34 cellular contexts compared by ENCODE assay signal in genomic region chr2:183773775-183774174, GRCh38.
"Had no signal": no experiment of that assay in that cellular context is flagged by ENCODE, and none has a peak within 500 bp of the region (broad histone marks: within the 10 kb centered on the region; RNA-seq: fewer than 3 reads in every experiment).

No MANE protein-coding gene starts in this region.

- DNase-seq: activated effector memory CD4-positive, alpha-beta T cell treated with anti-CD3 and anti-CD28 coated beads, Interleukin-2, amount 50 U/mL, for 16 hours; activated effector memory CD4-positive, alpha-beta T cell treated with Interleukin-2 at 50 U/mL for 16 hours; activated gamma-delta T cell; activated gamma-delta T cell treated with Interleukin-2 at 50 U/mL for 16 hours; activated naive CD4-positive, alpha-beta T cell; activated naive CD4-positive, alpha-beta T cell treated with anti-CD3 and anti-CD28 coated beads for 36 hours; activated naive CD4-positive, alpha-beta T cell treated with anti-CD3 and anti-CD28 coated beads, Interleukin-2, amount 10 ng/mL, durations not matched to agents 7 days and 5 days; activated naive CD4-positive, alpha-beta T cell treated with anti-CD3 and anti-CD28 coated beads, Interleukin-2, amount 50 U/mL, for 16 hours; activated naive CD4-positive, alpha-beta T cell treated with Interleukin-2 at 50 U/mL for 16 hours; activated naive CD8-positive, alpha-beta T cell treated with anti-CD3 and anti-CD28 coated beads for 36 hours; activated naive CD8-positive, alpha-beta T cell treated with anti-CD3 and anti-CD28 coated beads, Interleukin-2, amount 10 ng/mL, durations not matched to agents 7 days and 5 days; activated naive CD8-positive, alpha-beta T cell treated with anti-CD3 and anti-CD28 coated beads, Interleukin-2, amount 50 U/mL, for 24 hours; activated T-cell treated with anti-CD3 and anti-CD28 coated beads, Interleukin-2, amount 50 U/mL, for 1 hour; activated T-cell treated with anti-CD3 and anti-CD28 coated beads, Interleukin-2, amount 50 U/mL, for 24 hours; activated T-cell treated with anti-CD3 and anti-CD28 coated beads, Interleukin-2, amount 50 U/mL, for 4 hours; activated T-cell treated with anti-CD3 and anti-CD28 coated beads, Interleukin-2, amount 50 U/mL, for 48 hours; activated T-cell treated with anti-CD3 and anti-CD28 coated beads, Interleukin-2, amount 50 U/mL, for 72 hours; adrenal gland; amniotic stem cell; amygdala; anterior cingulate cortex; aorta; body of pancreas; brain microvascular endothelial cell; caudate nucleus; central memory CD4-positive, alpha-beta T cell; cerebellar nuclear complex had no signal

- H3K27me3 ChIP-seq: adrenal gland, ascending aorta, body of pancreas, brain microvascular endothelial cell, breast epithelium, cardiac muscle cell had no signal

- H3K27ac ChIP-seq: adrenal gland, ascending aorta, body of pancreas, brain microvascular endothelial cell, breast epithelium, cardiac muscle cell had no signal

- H3K9me3 ChIP-seq: adrenal gland, ascending aorta, body of pancreas, breast epithelium had no signal

- ATAC-seq: activated naive CD4-positive, alpha-beta T cell treated with anti-CD3 and anti-CD28 coated beads, Interleukin-2, amount 50 U/mL, for 72 hours; activated naive CD8-positive, alpha-beta T cell treated with anti-CD3 and anti-CD28 coated beads, Interleukin-2, amount 50 U/mL, for 24 hours; activated T-cell treated with anti-CD3 and anti-CD28 coated beads, Interleukin-2, amount 50 U/mL, for 4 hours; activated T-cell treated with anti-CD3 and anti-CD28 coated beads, Interleukin-2, amount 50 U/mL, for 72 hours; activated T-helper 17 cell treated with anti-CD3 and anti-CD28 coated beads, Interleukin-2, amount 50 U/mL, for 72 hours; body of pancreas had no signal

- FAIRE-seq: astrocyte, bronchial epithelial cell had no signal

- H3K4me1 ChIP-seq: adrenal gland, ascending aorta, body of pancreas, breast epithelium had no signal

- H3K36me3 ChIP-seq: adrenal gland, ascending aorta, brain microvascular endothelial cell, breast epithelium, cardiac muscle cell had no signal

- H3K4me3 ChIP-seq: adrenal gland, ascending aorta, body of pancreas, breast epithelium, cardiac muscle cell had no signal
